In genomic region chr7:108016841-108017775, GRCh38 we compare ENCODE assay signal across 8 cellular contexts. TPM values are rescaled to one million over a fixed set of nuclear protein-coding genes. Genes with fewer than 3 reads are reported as not detected.
DNase-seq lines count a peak whose midpoint lies in the region; ATAC-seq and TF ChIP-seq lines count a peak whose summit lies in the region.

No MANE protein-coding gene starts in this region.

- peaks cover 10% of the 10 kb centered on the region for H3K27me3 Mint-ChIP-seq in activated T-helper 17 cell treated with anti-CD3 and anti-CD28 coated beads, Interleukin-2, amount 50 U/mL, for 72 hours

- peak; percentile 62 for TF ChIP-seq CTCF in LNCAP (IDR thresholded peaks at IDR 0.05)

- H3K27ac Mint-ChIP-seq in activated T-helper 17 cell treated with anti-CD3 and anti-CD28 coated beads, Interleukin-2, amount 50 U/mL, for 72 hours, result no peak overlapping the region

- no peaks in the 10 kb centered on the region for H3K36me3 Mint-ChIP-seq in activated T-helper 17 cell treated with anti-CD3 and anti-CD28 coated beads, Interleukin-2, amount 50 U/mL, for 72 hours (ENCODE audit: low read depth)

- H3K4me1 Mint-ChIP-seq in activated T-helper 17 cell treated with anti-CD3 and anti-CD28 coated beads, Interleukin-2, amount 50 U/mL, for 72 hours, result no peaks in the 10 kb centered on the region

- intact Hi-C loops in left colon (cut with DNase I, micrococcal nuclease), result no loop called here

- peak; percentile 63 for ATAC-seq in activated T-helper 17 cell treated with anti-CD3 and anti-CD28 coated beads, Interleukin-2, amount 50 U/mL, for 72 hours (replicated peaks)
- ATAC-seq in left colon, result peak; percentile 51
- no peak for ATAC-seq in HG03139 (IDR thresholded peaks at IDR 0.05; ENCODE audit: unreplicated experiment)

- DNase-seq in NCI-H1436 (lab: John Stamatoyannopoulos, UW) (peak; percentile 25), NCI-H1436 treated with DMSO at 0.1 percent for 48 hours (lab: John Stamatoyannopoulos, UW) (no peak), left colon (no peak), superior temporal gyrus (ENCODE audit: extremely low spot score) (no peak), islet precursor cell (no peak)

- no peaks in the 10 kb centered on the region for H3K9me3 Mint-ChIP-seq in activated T-helper 17 cell treated with anti-CD3 and anti-CD28 coated beads, Interleukin-2, amount 50 U/mL, for 72 hours

- H3K4me3 Mint-ChIP-seq in activated T-helper 17 cell treated with anti-CD3 and anti-CD28 coated beads, Interleukin-2, amount 50 U/mL, for 72 hours, result no peak overlapping the region

RNA-seq across cellular contexts. Expression of gene LAMB1, which starts 14.1 kb away (rescaled TPM):
- total RNA-seq in activated T-helper 17 cell treated with anti-CD3 and anti-CD28 coated beads, Interleukin-2, amount 50 U/mL, for 72 hours, result not detected
- total RNA-seq in left colon, result 100 to 1,000 TPM in 1 of 2 donors, 10 to 100 TPM in 1; 95.9 to 132 TPM

Comparison
In these comparisons a context has a peak if more than half of its experiments do, and no peak if none do; other contexts are left out.
1. RNA of gene LAMB1, which starts 14.1 kb away (total RNA-seq): 95.9 to 132 TPM in left colon; not detected in activated T-helper 17 cell treated with anti-CD3 and anti-CD28 coated beads, Interleukin-2, amount 50 U/mL, for 72 hours; every median in the first group is over 10 times any median in the second.